16 cellular contexts compared by ENCODE assay signal in the genomic region with DNA sequence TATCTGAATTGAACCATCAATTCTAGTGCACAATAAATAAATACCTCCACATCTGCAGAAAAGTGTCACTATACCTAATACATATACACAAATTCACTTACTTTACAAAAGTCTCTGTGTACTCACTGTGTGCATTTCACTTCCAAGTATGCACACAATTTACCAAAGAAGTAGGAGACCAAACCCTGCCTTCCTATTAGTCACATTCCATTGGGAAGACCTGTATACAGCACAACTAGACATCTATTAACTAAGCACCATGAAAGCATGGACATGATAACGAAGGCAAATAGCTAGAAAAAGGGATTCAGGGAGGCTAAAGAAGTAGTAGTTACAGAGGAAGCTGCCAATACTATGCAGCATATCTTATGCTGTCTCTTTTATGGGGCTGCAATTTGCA.
"Had no signal": no experiment of that assay in that cellular context is flagged by ENCODE, and none has a peak within 500 bp of the region (broad histone marks: within the 10 kb centered on the region; RNA-seq: fewer than 3 reads in every experiment).

No MANE protein-coding gene starts in this region.

- H3K9me3 Mint-ChIP-seq: activated naive CD8-positive, alpha-beta T cell treated with anti-CD3 and anti-CD28 coated beads for 36 hours; activated T-helper 1 cell treated with anti-CD3 and anti-CD28 coated beads, Interleukin-12 subunit alpha, Interleukin-12 subunit beta, Interleukin-2, Interleukin-4 antibody, amounts not matched to agents 30 ng/mL and 10 ng/mL and 1 ng/mL, durations not matched to agents 14 hours and 24 hours and 36 hours; neural crest cell; stimulated activated naive B cell treated with anti-CD40 and anti-IgM and Interleukin-4, amounts not matched to agents 10 μg/mL and 1 μg/mL and 100 μg/mL, for 72 hours had no signal

- H3K27me3 ChIP-seq: upper lobe of left lung had no signal

- H3K27ac Mint-ChIP-seq: activated naive CD8-positive, alpha-beta T cell treated with anti-CD3 and anti-CD28 coated beads for 36 hours; activated T-helper 1 cell treated with anti-CD3 and anti-CD28 coated beads, Interleukin-12 subunit alpha, Interleukin-12 subunit beta, Interleukin-2, Interleukin-4 antibody, amounts not matched to agents 30 ng/mL and 10 ng/mL and 1 ng/mL, durations not matched to agents 14 hours and 24 hours and 36 hours; stimulated activated naive B cell treated with anti-CD40 and anti-IgM and Interleukin-4, amounts not matched to agents 10 μg/mL and 1 μg/mL and 100 μg/mL, for 72 hours had no signal

- H3K27ac ChIP-seq: cardiac muscle cell, gastrocnemius medialis, left lung, thoracic aorta, upper lobe of left lung had no signal

- H3K4me3 ChIP-seq: cardiac muscle cell, gastrocnemius medialis, left lung, thoracic aorta, upper lobe of left lung had no signal

- H3K9me3 ChIP-seq: gastrocnemius medialis, left lung, thoracic aorta, upper lobe of left lung had no signal

- H3K4me3 Mint-ChIP-seq: activated naive CD8-positive, alpha-beta T cell treated with anti-CD3 and anti-CD28 coated beads for 36 hours; activated T-helper 1 cell treated with anti-CD3 and anti-CD28 coated beads, Interleukin-12 subunit alpha, Interleukin-12 subunit beta, Interleukin-2, Interleukin-4 antibody, amounts not matched to agents 30 ng/mL and 10 ng/mL and 1 ng/mL, durations not matched to agents 14 hours and 24 hours and 36 hours; neural crest cell; stimulated activated naive B cell treated with anti-CD40 and anti-IgM and Interleukin-4, amounts not matched to agents 10 μg/mL and 1 μg/mL and 100 μg/mL, for 72 hours had no signal

- ATAC-seq: gastrocnemius medialis; stimulated activated naive B cell treated with anti-CD40 and anti-IgM and Interleukin-4, amounts not matched to agents 10 μg/mL and 1 μg/mL and 100 μg/mL, for 72 hours had no signal

- H3K27me3 Mint-ChIP-seq: activated naive CD8-positive, alpha-beta T cell treated with anti-CD3 and anti-CD28 coated beads for 36 hours; stimulated activated naive B cell treated with anti-CD40 and anti-IgM and Interleukin-4, amounts not matched to agents 10 μg/mL and 1 μg/mL and 100 μg/mL, for 72 hours had no signal

- H3K36me3 ChIP-seq: cardiac muscle cell, gastrocnemius medialis, left lung, thoracic aorta, upper lobe of left lung had no signal

- DNase-seq: activated CD4-positive, alpha-beta T cell treated with anti-CD3 and anti-CD28 coated beads, Interleukin-2, amount 50 U/mL, for 1 hour; activated CD8-positive, alpha-beta memory T cell treated with anti-CD3 and anti-CD28 coated beads, Interleukin-2, amount 50 U/mL, for 4 hours; activated gamma-delta T cell treated with Interleukin-2 at 50 U/mL for 16 hours; activated naive CD8-positive, alpha-beta T cell treated with anti-CD3 and anti-CD28 coated beads for 36 hours; amniotic stem cell; gastrocnemius medialis; head of caudate nucleus; kidney; left lung; midbrain; stimulated activated naive B cell treated with anti-CD40 and anti-IgM and Interleukin-4, amounts not matched to agents 10 μg/mL and 1 μg/mL and 100 μg/mL, for 72 hours; upper lobe of left lung had no signal

- H3K36me3 Mint-ChIP-seq: activated naive CD8-positive, alpha-beta T cell treated with anti-CD3 and anti-CD28 coated beads for 36 hours; stimulated activated naive B cell treated with anti-CD40 and anti-IgM and Interleukin-4, amounts not matched to agents 10 μg/mL and 1 μg/mL and 100 μg/mL, for 72 hours had no signal
